Comparison of ENCODE assay signal across 8 cellular contexts in genomic region chr5:12023614-12024241, GRCh38.
A peak's percentile ranks its signal among the peaks of the same experiment; 100 is the strongest.
DNase-seq lines count a peak whose midpoint lies in the region; ATAC-seq, FAIRE-seq and TF ChIP-seq lines count a peak whose summit lies in the region.

No MANE protein-coding gene starts in this region.

- WGBS in heart right ventricle, 2 donors, result 42 to 43% methylated on average over 5 of the region's 5 CpGs
- 44 to 50% (median 49%) methylated on average over 5 of the region's 5 CpGs for WGBS in small intestine, 3 donors

- no peak for ATAC-seq in heart right ventricle
- ATAC-seq in Right ventricle myocardium superior (ENCODE audit: poor library complexity), result no peak
- ATAC-seq in GM19324 (IDR thresholded peaks at IDR 0.05; ENCODE audit: low FRiP score, unreplicated experiment), result no peak

- no peak overlapping the region for H3K4me2 ChIP-seq in PC-9

- H4K20me1 ChIP-seq in PC-9 (ENCODE audit: insufficient read depth), result no peaks in the 10 kb centered on the region

- no peak overlapping the region for H2AFZ ChIP-seq in PC-9

- no TSS peak for BruUV-seq in PC-9 (replicated peaks; lab: Mats Ljungman, UMichigan)

- TF ChIP-seq CTCF in heart right ventricle (IDR thresholded peaks at IDR 0.05) (peak in 8 of 9 donors; percentile 31 to 72 (median 59)), PC-9 (conservative IDR thresholded peaks at IDR 0.05) (peak; percentile 83), fibroblast of mammary gland (conservative IDR thresholded peaks at IDR 0.05; ENCODE audit: control insufficient read depth, insufficient read depth, low read depth, low read length) (peak; percentile 56)

- peaks cover 0 to 12% (median 0%) of the 10 kb centered on the region in 11 donors for H3K9me3 ChIP-seq in heart right ventricle
- no peaks in the 10 kb centered on the region for H3K9me3 ChIP-seq in PC-9 (ENCODE audit: insufficient read depth, low read depth)
- no peaks in the 10 kb centered on the region for H3K9me3 ChIP-seq in small intestine (ENCODE audit: control insufficient read depth, low read depth)

- POLR2A ChIA-PET in PC-9 (lab: Charles Lee; ENCODE audit: unreplicated experiment), result no interaction called here

- no peaks in the 10 kb centered on the region for H3K4me1 ChIP-seq in heart right ventricle
- H3K4me1 ChIP-seq in PC-9 (replicated peaks; ENCODE audit: insufficient read depth), result no peaks in the 10 kb centered on the region
- no peaks in the 10 kb centered on the region for H3K4me1 ChIP-seq in small intestine (ENCODE audit: control insufficient read depth in 2 of 2, insufficient read depth in 1 of 2, low read depth in 1 of 2, low read length in 1 of 2)

- no peak for DNase-seq in heart right ventricle
- DNase-seq in Right ventricle myocardium superior, result no peak
- peak; percentile 47 for DNase-seq in HTR-8/SVneo (ENCODE audit: insufficient read length, low spot score)
- no peak for DNase-seq in PC-9
- DNase-seq in fibroblast of mammary gland (ENCODE audit: low read depth), result peak; percentile 45
- peak; percentile 25 for DNase-seq in small intestine
- DNase-seq in HPDE6-E6E7 (ENCODE audit: extremely low spot score), result no peak

- no peak overlapping the region for H3K27ac ChIP-seq in heart right ventricle
- no peak overlapping the region for H3K27ac ChIP-seq in PC-9
- no peak overlapping the region for H3K27ac ChIP-seq in small intestine (ENCODE audit: low read depth in 1 of 2, low read length in 1 of 2)

- no peaks in the 10 kb centered on the region for H3F3A ChIP-seq in PC-9 (ENCODE audit: insufficient read depth, low read depth)

- H3K4me3 ChIP-seq in heart right ventricle, result no peak overlapping the region
- H3K4me3 ChIP-seq in PC-9, result no peak overlapping the region
- no peak overlapping the region for H3K4me3 ChIP-seq in fibroblast of mammary gland (ENCODE audit: control insufficient read depth, low read depth, low read length)
- H3K4me3 ChIP-seq in small intestine (ENCODE audit: low read depth in 1 of 2, low read length in 2 of 2), result no peak overlapping the region

- H3K79me2 ChIP-seq in PC-9 (ENCODE audit: low read depth), result no peaks in the 10 kb centered on the region

- CTCF ChIA-PET in PC-9 (lab: Charles Lee), result interaction anchor here (0.5 to 0.6 kb wide), 3 partner anchors 1391 to 1883 kb away, joined by 3 to 6 read pairs (median 3); no protein-coding TSS in a partner anchor

- intact Hi-C loops in heart right ventricle (cut with DNase I) (loop anchor here in 3 of 10 donors (10.0 kb wide), 3 partner anchors 759 to 1329 kb away; no protein-coding TSS in a partner anchor), Right ventricle myocardium superior (cut with DNase I) (loop anchor here (10.0 kb wide), 1 partner anchor 759 kb away; no protein-coding TSS in a partner anchor), PC-9 (cut with micrococcal nuclease; ENCODE audit: unreplicated experiment) (loop anchor here (2.0 kb wide), 2 partner anchors 757 to 1329 kb away; no protein-coding TSS in a partner anchor)

- no peaks in the 10 kb centered on the region for H3K9me2 ChIP-seq in PC-9 (ENCODE audit: insufficient read depth)

- H3K27me3 ChIP-seq in heart right ventricle, result no peaks in the 10 kb centered on the region
- H3K27me3 ChIP-seq in PC-9 (ENCODE audit: insufficient read depth, low read depth), result no peaks in the 10 kb centered on the region
- H3K27me3 ChIP-seq in small intestine (ENCODE audit: control insufficient read depth in 2 of 2, insufficient read depth in 2 of 2, low read length in 2 of 2), result no peaks in the 10 kb centered on the region

- no peaks in the 10 kb centered on the region for H3K36me3 ChIP-seq in heart right ventricle
- no peaks in the 10 kb centered on the region for H3K36me3 ChIP-seq in PC-9 (ENCODE audit: low read depth)
- H3K36me3 ChIP-seq in small intestine (ENCODE audit: control insufficient read depth in 2 of 2, insufficient read depth in 2 of 2, low read length in 2 of 2), result no peaks in the 10 kb centered on the region

- FAIRE-seq in HTR-8/SVneo (lab: Jason Lieb, UNC) (no peak), small intestine (lab: Jason Lieb, UNC) (peak; percentile 81)

Comparison
In these comparisons a context has a peak if more than half of its experiments do, and no peak if none do; other contexts are left out.
1. DNase-seq: peak in HTR-8/SVneo (single experiment), fibroblast of mammary gland (single experiment) and small intestine (single experiment); none in heart right ventricle (0 of 2), Right ventricle myocardium superior (single experiment), PC-9 (0 of 2) and HPDE6-E6E7 (single experiment).
2. Peak in every context shown above with its lines, with median percentiles within 50 percentile points of each other: CTCF ChIP-seq.